14 cellular contexts compared by ENCODE assay signal in the genomic region with DNA sequence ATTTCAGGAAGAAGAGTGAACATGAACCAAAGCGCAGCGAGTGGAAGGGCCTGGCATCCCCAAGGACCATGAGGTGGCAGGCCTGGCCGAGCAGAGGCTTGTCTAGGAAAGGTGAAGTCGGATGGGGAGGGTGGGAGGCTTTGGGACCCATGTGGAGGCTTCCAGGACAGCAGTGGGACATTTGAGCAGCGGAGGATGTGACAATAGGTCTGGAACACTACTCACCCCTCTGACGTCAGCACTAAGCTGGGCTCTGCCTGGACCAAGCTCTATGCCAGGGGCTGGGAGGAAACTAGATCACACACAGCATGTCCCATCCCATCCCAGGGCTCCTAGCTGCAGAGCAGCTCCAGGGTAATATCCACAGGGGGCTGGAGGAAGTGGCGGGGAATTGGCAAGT.
DNase-seq lines count a peak whose midpoint lies in the region; ATAC-seq and TF ChIP-seq lines count a peak whose summit lies in the region.
"Had no signal": no experiment of that assay in that cellular context is flagged by ENCODE, and none has a peak within 500 bp of the region (broad histone marks: within the 10 kb centered on the region; RNA-seq: fewer than 3 reads in every experiment).

No MANE protein-coding gene starts in this region.

- H3K9me2 ChIP-seq in GM23338 (ENCODE audit: insufficient read depth) (no peaks in the 10 kb centered on the region), GM23248 (ENCODE audit: insufficient read depth) (no peaks in the 10 kb centered on the region)

- H3K4me1 Mint-ChIP-seq in GM23338, result peaks cover 15% of the 10 kb centered on the region
- H3K4me1 Mint-ChIP-seq: CD14-positive monocyte, IgD-negative memory B cell had no signal

- WGBS in psoas muscle, 3 donors, result 69 to 72% (median 71%) methylated on average over 7 of the region's 7 CpGs
- 45 to 53% methylated on average over 7 of the region's 7 CpGs for WGBS in GM23248 (ENCODE audit: low coverage in 1 of 2, low lambda C conversion rate in 2 of 2, missing lambda C conversion rate in 2 of 2), 2 experiments

- H3K27me3 Mint-ChIP-seq in GM23338 (ENCODE audit: insufficient read depth, low read depth, poor library complexity), result peaks cover 9% of the 10 kb centered on the region

- H3K27me3 ChIP-seq in GM23338 (ENCODE audit: insufficient read depth) (no peaks in the 10 kb centered on the region), psoas muscle (ENCODE audit: insufficient read depth in 3 of 3, low read length in 2 of 3) (peaks cover 0 to 2% (median 0%) of the 10 kb centered on the region in 3 donors), GM23248 (replicated peaks; ENCODE audit: insufficient read depth) (0 out of 2 replicates have a peak, but pooled peaks cover under 1% of the 10 kb centered on the region), BE2C (no peaks in the 10 kb centered on the region; the same call in 1 of the 2 replicates)

- H3K79me2 ChIP-seq in GM23338 (replicated peaks; ENCODE audit: insufficient read depth), result no peaks in the 10 kb centered on the region
- no peaks in the 10 kb centered on the region for H3K79me2 ChIP-seq in GM23248 (ENCODE audit: insufficient read depth)

- no peaks in the 10 kb centered on the region; the same call in 2 of the 3 replicates for H3K9me3 Mint-ChIP-seq in GM23338
- H3K9me3 Mint-ChIP-seq: CD14-positive monocyte; CD8-positive, alpha-beta T cell; IgD-negative memory B cell had no signal

- H4K20me1 ChIP-seq in GM23338 (replicated peaks; ENCODE audit: insufficient read depth) (no peaks in the 10 kb centered on the region), GM23248 (ENCODE audit: insufficient read depth) (no peaks in the 10 kb centered on the region)

- TF ChIP-seq CTCF in GM23338 (conservative IDR thresholded peaks at IDR 0.05; ENCODE audit: low read depth in 2 of 2), result no peak
- no peak for TF ChIP-seq CTCF in coronary artery (IDR thresholded peaks at IDR 0.05)
- no peak for TF ChIP-seq CTCF in psoas muscle (IDR thresholded peaks at IDR 0.05)
- TF ChIP-seq CTCF in BE2C (IDR thresholded peaks at IDR 0.05; ENCODE audit: low read depth, low read length), result no peak

- H3F3A ChIP-seq in GM23338 (replicated peaks; ENCODE audit: low read depth) (no peaks in the 10 kb centered on the region), GM23248 (ENCODE audit: insufficient read depth) (no peaks in the 10 kb centered on the region)

- H3K36me3 ChIP-seq in GM23338 (ENCODE audit: insufficient read depth), result no peaks in the 10 kb centered on the region
- H3K36me3 ChIP-seq in psoas muscle (ENCODE audit: insufficient read depth in 1 of 2, low read depth in 1 of 2), result no peaks in the 10 kb centered on the region
- H3K36me3 ChIP-seq in GM23248 (ENCODE audit: low read depth), result no peaks in the 10 kb centered on the region
- H3K36me3 ChIP-seq in BE2C, result no peaks in the 10 kb centered on the region

- no peak overlapping the region for H3K27ac Mint-ChIP-seq in GM23338
- H3K27ac Mint-ChIP-seq: CD14-positive monocyte; CD8-positive, alpha-beta T cell; IgD-negative memory B cell had no signal

- no peak overlapping the region for H3K9ac ChIP-seq in GM23248

- DNase-seq in GM23338 (ENCODE audit: low spot score) (no peak), coronary artery (ENCODE audit: low spot score) (peak; percentile 33), psoas muscle (no peak), GM23248 (no peak), superior temporal gyrus (ENCODE audit: extremely low spot score) (no peak), BE2C (no peak)
- DNase-seq: CD8-positive, alpha-beta T cell; COR-L47; DMS153; DND-41; GF-D8 had no signal

- H3K4me2 ChIP-seq in GM23338 (no peak overlapping the region), GM23248 (ENCODE audit: unreplicated experiment) (no peak overlapping the region)

- H3K4me1 ChIP-seq in GM23338 (ENCODE audit: insufficient read depth) (no peaks in the 10 kb centered on the region), psoas muscle (peaks cover 3% of the 10 kb centered on the region), GM23248 (ENCODE audit: insufficient read depth) (no peaks in the 10 kb centered on the region), BE2C (no peaks in the 10 kb centered on the region)

- H3K9me3 ChIP-seq in psoas muscle (no peaks in the 10 kb centered on the region), GM23248 (ENCODE audit: low read depth) (no peaks in the 10 kb centered on the region), BE2C (no peaks in the 10 kb centered on the region)

- no peak overlapping the region for H3K4me3 Mint-ChIP-seq in GM23338
- H3K4me3 Mint-ChIP-seq: CD14-positive monocyte; CD8-positive, alpha-beta T cell; IgD-negative memory B cell had no signal

- ATAC-seq in GM23338 (peak; percentile 11; the same call in 2 of the 3 replicates), psoas muscle (peak in 3 of 4 donors; percentile 70 to 77 (median 74)), HG03432 (IDR thresholded peaks at IDR 0.05; ENCODE audit: unreplicated experiment) (no peak)
- ATAC-seq: CD8-positive, alpha-beta T cell had no signal

- in situ Hi-C loops in GM23248 (cut with MboI), result loop anchor here (10.0 kb wide), 1 partner anchor 378 kb away; no protein-coding TSS in a partner anchor

- intact Hi-C loops in psoas muscle (cut with DNase I), result loop anchor here (2.0 to 10.0 kb wide), 3 partner anchors 238 to 376 kb away; a partner anchor contains a TSS

- H2AFZ ChIP-seq in GM23338 (0 out of 2 replicates have a peak overlapping the region, but pooled peaks have one; percentile 65), GM23248 (no peak overlapping the region)

- H3K4me3 ChIP-seq in GM23338 (no peak overlapping the region), coronary artery (no peak overlapping the region), psoas muscle (no peak overlapping the region), GM23248 (no peak overlapping the region), BE2C (ENCODE audit: low read depth, low read length) (no peak overlapping the region)

- H3K36me3 Mint-ChIP-seq in GM23338 (ENCODE audit: low read depth), result no peaks in the 10 kb centered on the region
- H3K36me3 Mint-ChIP-seq: CD14-positive monocyte; CD8-positive, alpha-beta T cell; IgD-negative memory B cell had no signal

- no peak overlapping the region for H3K27ac ChIP-seq in GM23338 (ENCODE audit: low read depth)
- no peak overlapping the region for H3K27ac ChIP-seq in coronary artery
- no peak overlapping the region for H3K27ac ChIP-seq in psoas muscle
- no peak overlapping the region for H3K27ac ChIP-seq in GM23248

TF ChIP-seq in GM23338, 12 proteins besides CTCF, POLR2A, EP300 and RAD21 (continues in another document):
- no peak for TF ChIP-seq CREB1 (CRISPR knock-in tag; IDR thresholded peaks at IDR 0.05; ENCODE audit: low read depth)
- TF ChIP-seq JUNB (IDR thresholded peaks at IDR 0.05; ENCODE audit: unreplicated experiment), result no peak
- TF ChIP-seq ZNF331 (CRISPR knock-in tag; IDR thresholded peaks at IDR 0.05; ENCODE audit: low read depth), result no peak
- TF ChIP-seq EZH2phosphoT487 (IDR thresholded peaks at IDR 0.05; ENCODE audit: unreplicated experiment), result no peak
- TF ChIP-seq, protein P1, sequence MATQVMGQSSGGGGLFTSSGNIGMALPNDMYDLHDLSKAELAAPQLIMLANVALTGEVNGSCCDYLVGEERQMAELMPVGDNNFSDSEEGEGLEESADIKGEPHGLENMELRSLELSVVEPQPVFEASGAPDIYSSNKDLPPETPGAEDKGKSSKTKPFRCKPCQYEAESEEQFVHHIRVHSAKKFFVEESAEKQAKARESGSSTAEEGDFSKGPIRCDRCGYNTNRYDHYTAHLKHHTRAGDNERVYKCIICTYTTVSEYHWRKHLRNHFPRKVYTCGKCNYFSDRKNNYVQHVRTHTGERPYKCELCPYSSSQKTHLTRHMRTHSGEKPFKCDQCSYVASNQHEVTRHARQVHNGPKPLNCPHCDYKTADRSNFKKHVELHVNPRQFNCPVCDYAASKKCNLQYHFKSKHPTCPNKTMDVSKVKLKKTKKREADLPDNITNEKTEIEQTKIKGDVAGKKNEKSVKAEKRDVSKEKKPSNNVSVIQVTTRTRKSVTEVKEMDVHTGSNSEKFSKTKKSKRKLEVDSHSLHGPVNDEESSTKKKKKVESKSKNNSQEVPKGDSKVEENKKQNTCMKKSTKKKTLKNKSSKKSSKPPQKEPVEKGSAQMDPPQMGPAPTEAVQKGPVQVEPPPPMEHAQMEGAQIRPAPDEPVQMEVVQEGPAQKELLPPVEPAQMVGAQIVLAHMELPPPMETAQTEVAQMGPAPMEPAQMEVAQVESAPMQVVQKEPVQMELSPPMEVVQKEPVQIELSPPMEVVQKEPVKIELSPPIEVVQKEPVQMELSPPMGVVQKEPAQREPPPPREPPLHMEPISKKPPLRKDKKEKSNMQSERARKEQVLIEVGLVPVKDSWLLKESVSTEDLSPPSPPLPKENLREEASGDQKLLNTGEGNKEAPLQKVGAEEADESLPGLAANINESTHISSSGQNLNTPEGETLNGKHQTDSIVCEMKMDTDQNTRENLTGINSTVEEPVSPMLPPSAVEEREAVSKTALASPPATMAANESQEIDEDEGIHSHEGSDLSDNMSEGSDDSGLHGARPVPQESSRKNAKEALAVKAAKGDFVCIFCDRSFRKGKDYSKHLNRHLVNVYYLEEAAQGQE (IDR thresholded peaks at IDR 0.05; ENCODE audit: unreplicated experiment), result no peak
- TF ChIP-seq, protein P2, sequence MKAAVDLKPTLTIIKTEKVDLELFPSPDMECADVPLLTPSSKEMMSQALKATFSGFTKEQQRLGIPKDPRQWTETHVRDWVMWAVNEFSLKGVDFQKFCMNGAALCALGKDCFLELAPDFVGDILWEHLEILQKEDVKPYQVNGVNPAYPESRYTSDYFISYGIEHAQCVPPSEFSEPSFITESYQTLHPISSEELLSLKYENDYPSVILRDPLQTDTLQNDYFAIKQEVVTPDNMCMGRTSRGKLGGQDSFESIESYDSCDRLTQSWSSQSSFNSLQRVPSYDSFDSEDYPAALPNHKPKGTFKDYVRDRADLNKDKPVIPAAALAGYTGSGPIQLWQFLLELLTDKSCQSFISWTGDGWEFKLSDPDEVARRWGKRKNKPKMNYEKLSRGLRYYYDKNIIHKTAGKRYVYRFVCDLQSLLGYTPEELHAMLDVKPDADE (IDR thresholded peaks at IDR 0.05), result no peak
- TF ChIP-seq NANOG (IDR thresholded peaks at IDR 0.05; ENCODE audit: borderline replicate concordance), result no peak
- TF ChIP-seq STAT1 (IDR thresholded peaks at IDR 0.05; ENCODE audit: unreplicated experiment), result no peak
